In genomic region chr6:143842902-143843688, GRCh38 we compare ENCODE assay signal across 1 cellular context.
TF ChIP-seq lines count a peak whose summit lies in the region.

TSS of gene LTV1 (plus strand) at chr6:143843338. CDS start at chr6:143843478, 140 bp downstream.

TF ChIP-seq in HepG2, 621 proteins besides CTCF, POLR2A, EP300 and RAD21 (continued from another document and continues in another):
- TF ChIP-seq REST (IDR thresholded peaks at IDR 0.05; ENCODE audit: borderline replicate concordance in 1 of 2, low read depth in 1 of 2, low read length in 2 of 2) (peak in 1 of 2 experiments; percentile 65; a peak in 1 of 4 replicates), NFATC3 (CRISPR knock-in tag; IDR thresholded peaks at IDR 0.05) (peak; percentile 87), ZNF850 (CRISPR knock-in tag; conservative IDR thresholded peaks at IDR 0.05) (0 out of 2 replicates have a peak, but pooled peaks have one; percentile 71), CBFB (CRISPR knock-in tag; IDR thresholded peaks at IDR 0.05) (peak; percentile 96), CREBL2 (CRISPR knock-in tag; IDR thresholded peaks at IDR 0.05; ENCODE audit: borderline replicate concordance) (peak; percentile 98), MZF1 (CRISPR knock-in tag; IDR thresholded peaks at IDR 0.05; ENCODE audit: borderline replicate concordance) (0 out of 2 replicates have a peak, but pooled peaks have one; percentile 91), CHD2 (IDR thresholded peaks at IDR 0.05; ENCODE audit: low read depth, low read length) (peak; percentile 99), MTERF4 (CRISPR knock-in tag; IDR thresholded peaks at IDR 0.05) (peak; percentile 98), MBD4 (IDR thresholded peaks at IDR 0.05; ENCODE audit: borderline replicate concordance, low read length) (no peak), ZNF775 (CRISPR knock-in tag; IDR thresholded peaks at IDR 0.05; ENCODE audit: borderline replicate concordance) (peak; percentile 58; the same call in 1 of the 2 replicates), ZNF792 (CRISPR knock-in tag; IDR thresholded peaks at IDR 0.05) (peak; percentile 97), GABPB1 (CRISPR knock-in tag; IDR thresholded peaks at IDR 0.05) (peak; percentile 99), ZNF75D (CRISPR knock-in tag; IDR thresholded peaks at IDR 0.05; ENCODE audit: borderline replicate concordance) (peak; percentile 96), ZBTB49 (CRISPR knock-in tag; IDR thresholded peaks at IDR 0.05; ENCODE audit: borderline replicate concordance) (peak; percentile 96), RXRA (CRISPR knock-in tag; IDR thresholded peaks at IDR 0.05) (peak; percentile 91), ZNF709 (CRISPR knock-in tag; IDR thresholded peaks at IDR 0.05) (peak; percentile 97), ZSCAN9 (CRISPR knock-in tag; IDR thresholded peaks at IDR 0.05; ENCODE audit: borderline replicate concordance) (peak; percentile 99), RARA (CRISPR knock-in tag; IDR thresholded peaks at IDR 0.05) (peak; percentile 79), ZC3H4 (CRISPR knock-in tag; IDR thresholded peaks at IDR 0.05; ENCODE audit: borderline replicate concordance) (peak; percentile 47), ZNF552 (CRISPR knock-in tag; IDR thresholded peaks at IDR 0.05; ENCODE audit: borderline replicate concordance) (peak; percentile 96), ZNF644 (CRISPR knock-in tag; IDR thresholded peaks at IDR 0.05; ENCODE audit: low read depth) (peak; percentile 71; the same call in 1 of the 2 replicates), ATF4 (CRISPR knock-in tag; IDR thresholded peaks at IDR 0.05) (peak in 1 of 2 experiments; percentile 81; a peak in 2 of 4 replicates), ZSCAN25 (CRISPR knock-in tag; IDR thresholded peaks at IDR 0.05) (peak; percentile 89), ZNF788 (CRISPR knock-in tag; IDR thresholded peaks at IDR 0.05; ENCODE audit: borderline replicate concordance) (peak; percentile 94), NCOA1 (CRISPR knock-in tag; IDR thresholded peaks at IDR 0.05) (peak; percentile 95), NFE2L1 (CRISPR knock-in tag; IDR thresholded peaks at IDR 0.05; ENCODE audit: borderline replicate concordance) (peak; percentile 96), CSRNP2 (CRISPR knock-in tag; conservative IDR thresholded peaks at IDR 0.05; ENCODE audit: low read depth) (peak; percentile 75; the same call in 1 of the 2 replicates), NR2F2 (IDR thresholded peaks at IDR 0.05; ENCODE audit: borderline replicate concordance, low read depth) (peak; percentile 42; the same call in 1 of the 2 replicates), ZNF839 (CRISPR knock-in tag; IDR thresholded peaks at IDR 0.05; ENCODE audit: borderline replicate concordance) (no peak; the same call in 1 of the 2 replicates), NR2F1 (CRISPR knock-in tag; IDR thresholded peaks at IDR 0.05) (0 out of 4 replicates have a peak, but pooled peaks have one; percentile 11 to 23), ZNF749 (CRISPR knock-in tag; IDR thresholded peaks at IDR 0.05; ENCODE audit: borderline replicate concordance) (peak; percentile 84), ZNF383 (CRISPR knock-in tag; IDR thresholded peaks at IDR 0.05; ENCODE audit: borderline replicate concordance) (peak; percentile 93; the same call in 1 of the 2 replicates), HCFC1 (IDR thresholded peaks at IDR 0.05; ENCODE audit: low read depth, low read length) (peak; percentile 53; the same call in 1 of the 2 replicates), ZZZ3 (CRISPR knock-in tag; IDR thresholded peaks at IDR 0.05; ENCODE audit: borderline replicate concordance) (peak; percentile 100), HOMEZ (CRISPR knock-in tag; IDR thresholded peaks at IDR 0.05; ENCODE audit: low read depth) (peak; percentile 96), FOXO4 (CRISPR knock-in tag; conservative IDR thresholded peaks at IDR 0.05) (peak; percentile 96), ZNF562 (CRISPR knock-in tag; IDR thresholded peaks at IDR 0.05; ENCODE audit: borderline replicate concordance) (no peak; the same call in 1 of the 2 replicates), TBX3 (IDR thresholded peaks at IDR 0.05; ENCODE audit: borderline replicate concordance) (peak; percentile 86), ZNF773 (CRISPR knock-in tag; IDR thresholded peaks at IDR 0.05; ENCODE audit: borderline replicate concordance) (peak; percentile 97)
- TF ChIP-seq, protein P1, sequence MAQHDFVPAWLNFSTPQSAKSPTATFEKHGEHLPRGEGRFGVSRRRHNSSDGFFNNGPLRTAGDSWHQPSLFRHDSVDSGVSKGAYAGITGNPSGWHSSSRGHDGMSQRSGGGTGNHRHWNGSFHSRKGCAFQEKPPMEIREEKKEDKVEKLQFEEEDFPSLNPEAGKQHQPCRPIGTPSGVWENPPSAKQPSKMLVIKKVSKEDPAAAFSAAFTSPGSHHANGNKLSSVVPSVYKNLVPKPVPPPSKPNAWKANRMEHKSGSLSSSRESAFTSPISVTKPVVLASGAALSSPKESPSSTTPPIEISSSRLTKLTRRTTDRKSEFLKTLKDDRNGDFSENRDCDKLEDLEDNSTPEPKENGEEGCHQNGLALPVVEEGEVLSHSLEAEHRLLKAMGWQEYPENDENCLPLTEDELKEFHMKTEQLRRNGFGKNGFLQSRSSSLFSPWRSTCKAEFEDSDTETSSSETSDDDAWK (CRISPR knock-in tag; IDR thresholded peaks at IDR 0.05) = no peak
- TF ChIP-seq, protein P2, sequence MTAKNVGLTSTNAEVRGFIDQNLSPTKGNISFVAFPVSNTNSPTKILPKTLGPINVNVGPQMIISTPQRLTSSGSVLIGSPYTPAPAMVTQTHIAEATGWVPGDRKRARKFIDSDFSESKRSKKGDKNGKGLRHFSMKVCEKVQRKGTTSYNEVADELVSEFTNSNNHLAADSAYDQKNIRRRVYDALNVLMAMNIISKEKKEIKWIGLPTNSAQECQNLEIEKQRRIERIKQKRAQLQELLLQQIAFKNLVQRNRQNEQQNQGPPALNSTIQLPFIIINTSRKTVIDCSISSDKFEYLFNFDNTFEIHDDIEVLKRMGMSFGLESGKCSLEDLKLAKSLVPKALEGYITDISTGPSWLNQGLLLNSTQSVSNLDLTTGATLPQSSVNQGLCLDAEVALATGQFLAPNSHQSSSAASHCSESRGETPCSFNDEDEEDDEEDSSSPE (CRISPR knock-in tag; IDR thresholded peaks at IDR 0.05) = peak; percentile 96
- TF ChIP-seq, protein P3, sequence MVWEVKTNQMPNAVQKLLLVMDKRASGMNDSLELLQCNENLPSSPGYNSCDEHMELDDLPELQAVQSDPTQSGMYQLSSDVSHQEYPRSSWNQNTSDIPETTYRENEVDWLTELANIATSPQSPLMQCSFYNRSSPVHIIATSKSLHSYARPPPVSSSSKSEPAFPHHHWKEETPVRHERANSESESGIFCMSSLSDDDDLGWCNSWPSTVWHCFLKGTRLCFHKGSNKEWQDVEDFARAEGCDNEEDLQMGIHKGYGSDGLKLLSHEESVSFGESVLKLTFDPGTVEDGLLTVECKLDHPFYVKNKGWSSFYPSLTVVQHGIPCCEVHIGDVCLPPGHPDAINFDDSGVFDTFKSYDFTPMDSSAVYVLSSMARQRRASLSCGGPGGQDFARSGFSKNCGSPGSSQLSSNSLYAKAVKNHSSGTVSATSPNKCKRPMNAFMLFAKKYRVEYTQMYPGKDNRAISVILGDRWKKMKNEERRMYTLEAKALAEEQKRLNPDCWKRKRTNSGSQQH (CRISPR knock-in tag; IDR thresholded peaks at IDR 0.05; ENCODE audit: low read depth) = peak; percentile 92
